In genomic region chr16:46862555-46863447, GRCh38 we compare ENCODE assay signal across 18 cellular contexts. TPM values are rescaled to one million over a fixed set of nuclear protein-coding genes. Genes with fewer than 3 reads are reported as not detected.
A peak's percentile ranks its signal among the peaks of the same experiment; 100 is the strongest.
DNase-seq lines count a peak whose midpoint lies in the region; ATAC-seq, FAIRE-seq and TF ChIP-seq lines count a peak whose summit lies in the region.
"Had no signal": no experiment of that assay in that cellular context is flagged by ENCODE, and none has a peak within 500 bp of the region (broad histone marks: within the 10 kb centered on the region; RNA-seq: fewer than 3 reads in every experiment).

No MANE protein-coding gene starts in this region.

- no peak overlapping the region for H3K27ac Mint-ChIP-seq in activated T-cell treated with anti-CD3 and anti-CD28 coated beads, Interleukin-2, amount 50 U/mL, for 72 hours
- H3K27ac Mint-ChIP-seq in stimulated activated effector memory CD8-positive, alpha-beta T cell treated with anti-CD3 and anti-CD28 coated beads, Interleukin-12 subunit alpha, Interleukin-12 subunit beta, amount 100 ng/mL, for 72 hours: no peak overlapping the region
- no peak overlapping the region; a peak in 1 of 7 replicates for H3K27ac Mint-ChIP-seq in H9
- H3K27ac Mint-ChIP-seq: natural killer cell had no signal

- H3T11ph ChIP-seq in H9 (ENCODE audit: low read length): no peak overlapping the region

- H3K79me2 ChIP-seq in H9 (ENCODE audit: insufficient read depth, low read length): no peaks in the 10 kb centered on the region

- no peak overlapping the region for H4K91ac ChIP-seq in H9 (ENCODE audit: insufficient read length, low read depth, low read length)

- H3K36me3 Mint-ChIP-seq in activated T-cell treated with anti-CD3 and anti-CD28 coated beads, Interleukin-2, amount 50 U/mL, for 72 hours (ENCODE audit: insufficient read depth in 2 of 2): peaks cover 1 to 4% of the 10 kb centered on the region in 2 donors
- no peaks in the 10 kb centered on the region for H3K36me3 Mint-ChIP-seq in stimulated activated effector memory CD8-positive, alpha-beta T cell treated with anti-CD3 and anti-CD28 coated beads, Interleukin-12 subunit alpha, Interleukin-12 subunit beta, amount 100 ng/mL, for 72 hours
- H3K36me3 Mint-ChIP-seq in H9 (ENCODE audit: insufficient read depth in 1 of 3, low read depth in 3 of 3): no peaks in the 10 kb centered on the region; a peak in 1 of 7 replicates
- H3K36me3 Mint-ChIP-seq: natural killer cell had no signal

- H2BK5ac ChIP-seq in H9 (ENCODE audit: insufficient read length, low read length): no peak overlapping the region

- no peak overlapping the region for H3K4me3 Mint-ChIP-seq in activated T-cell treated with anti-CD3 and anti-CD28 coated beads, Interleukin-2, amount 50 U/mL, for 72 hours
- no peak overlapping the region for H3K4me3 Mint-ChIP-seq in stimulated activated effector memory CD8-positive, alpha-beta T cell treated with anti-CD3 and anti-CD28 coated beads, Interleukin-12 subunit alpha, Interleukin-12 subunit beta, amount 100 ng/mL, for 72 hours
- H3K4me3 Mint-ChIP-seq in H9: no peak overlapping the region
- H3K4me3 Mint-ChIP-seq: natural killer cell had no signal

- H3K9ac ChIP-seq in H9 (ENCODE audit: extremely low read depth, insufficient read length, low read length): no peak overlapping the region
- H3K9ac ChIP-seq: KMS-11 had no signal

- H3K56ac ChIP-seq in H9 (ENCODE audit: insufficient read length, low read depth, low read length): no peak overlapping the region

- no peak overlapping the region for H2BK20ac ChIP-seq in H9 (ENCODE audit: low read depth, low read length, poor library complexity, severe bottlenecking)

- no peak for TF ChIP-seq POLR2A in esophagus squamous epithelium (IDR thresholded peaks at IDR 0.05)

- peak; percentile 74 to 79 for ATAC-seq in activated T-cell treated with anti-CD3 and anti-CD28 coated beads, Interleukin-2, amount 50 U/mL, for 72 hours (replicated peaks in 1 of 2)
- ATAC-seq in stimulated activated effector memory CD8-positive, alpha-beta T cell treated with anti-CD3 and anti-CD28 coated beads, Interleukin-12 subunit alpha, Interleukin-12 subunit beta, amount 100 ng/mL, for 72 hours: peak; percentile 90
- ATAC-seq in GM21717 (IDR thresholded peaks at IDR 0.05; ENCODE audit: unreplicated experiment): no peak
- ATAC-seq: natural killer cell had no signal

- H3K27ac ChIP-seq in esophagus squamous epithelium (peak overlapping the region in 3 of 4 donors; percentile 71 to 83 (median 80)), H9 (ENCODE audit: insufficient read length, low read depth, low read length) (no peak overlapping the region)
- H3K27ac ChIP-seq: HL-60, KMS-11, SK-N-MC had no signal

- H3K18ac ChIP-seq in H9 (ENCODE audit: insufficient read length, low read depth, low read length): no peak overlapping the region

- H3K4me1 ChIP-seq in esophagus squamous epithelium (peaks cover 0 to 51% (median 6%) of the 10 kb centered on the region in 3 donors), H9 (ENCODE audit: insufficient read depth, low read length) (no peaks in the 10 kb centered on the region)

- no peaks in the 10 kb centered on the region for H3K27me3 Mint-ChIP-seq in activated T-cell treated with anti-CD3 and anti-CD28 coated beads, Interleukin-2, amount 50 U/mL, for 72 hours (ENCODE audit: low read depth)
- H3K27me3 Mint-ChIP-seq in H9 (ENCODE audit: low read depth): no peaks in the 10 kb centered on the region; the same call in 1 of the 2 replicates

- no peak overlapping the region for H2BK15ac ChIP-seq in H9 (ENCODE audit: low read depth, low read length)

- no peak overlapping the region for H2BK12ac ChIP-seq in H9 (ENCODE audit: insufficient read length, low read depth, low read length)

- no peak overlapping the region for H3K4me2 ChIP-seq in H9 (ENCODE audit: insufficient read depth, insufficient read length, low read length)
- H3K4me2 ChIP-seq: KMS-11 had no signal

- H3K23me2 ChIP-seq in H9 (ENCODE audit: insufficient read length, low read depth, low read length, poor library complexity, severe bottlenecking): no peaks in the 10 kb centered on the region

- H2BK120ac ChIP-seq in H9 (ENCODE audit: low read depth, low read length, poor library complexity, severe bottlenecking): no peak overlapping the region

- H3K23ac ChIP-seq in H9 (ENCODE audit: insufficient read length, low read depth, low read length): no peak overlapping the region

- no peak for FAIRE-seq in RCC 7860 (lab: Jason Lieb, UNC)

- H3K9me3 ChIP-seq in esophagus squamous epithelium (no peaks in the 10 kb centered on the region), H9 (ENCODE audit: control insufficient read depth, low read depth, low read length) (no peaks in the 10 kb centered on the region)

- H2AFZ ChIP-seq in H9 (ENCODE audit: low read length): no peak overlapping the region

- 89 to 94% methylated on average over 16 of the region's 16 CpGs for WGBS in esophagus squamous epithelium, 2 donors
- WGBS in H9 (ENCODE audit: extremely low coverage, insufficient read length, low lambda C conversion rate): no CpG with 5 or more reads among the region's 16 CpGs

- peak in 1 of 2 donors; percentile 9 for DNase-seq in activated T-cell treated with anti-CD3 and anti-CD28 coated beads, Interleukin-2, amount 50 U/mL, for 72 hours
- DNase-seq in activated T-cell treated with anti-CD3 and anti-CD28 coated beads for 4 hours (no peak), RCC 7860 (ENCODE audit: low spot score) (peak; percentile 10), esophagus squamous epithelium (lab: John Stamatoyannopoulos, UW) (no peak), H9 (no peak), NCI-H2029 treated with DMSO at 0.1 percent for 48 hours (lab: John Stamatoyannopoulos, UW) (no peak)
- no peak for DNase-seq in stimulated activated effector memory CD8-positive, alpha-beta T cell treated with anti-CD3 and anti-CD28 coated beads, Interleukin-12 subunit alpha, Interleukin-12 subunit beta, amount 100 ng/mL, for 72 hours (ENCODE audit: low spot score in 2 of 2)
- DNase-seq: activated CD8-positive, alpha-beta memory T cell treated with anti-CD3 and anti-CD28 coated beads, Interleukin-2, amount 50 U/mL, for 4 hours; foreskin melanocyte; natural killer cell; NCI-H146; OCI-M1; stimulated activated CD4-positive, alpha-beta T cell treated with anti-CD3 and anti-CD28 coated beads, Interleukin-15, amount 100 ng/mL, for 24 hours had no signal

- peaks cover 31% of the 10 kb centered on the region for H3K4me1 Mint-ChIP-seq in activated T-cell treated with anti-CD3 and anti-CD28 coated beads, Interleukin-2, amount 50 U/mL, for 72 hours (ENCODE audit: low read depth)
- H3K4me1 Mint-ChIP-seq in stimulated activated effector memory CD8-positive, alpha-beta T cell treated with anti-CD3 and anti-CD28 coated beads, Interleukin-12 subunit alpha, Interleukin-12 subunit beta, amount 100 ng/mL, for 72 hours: peaks cover 44% of the 10 kb centered on the region
- peaks cover 5 to 6% of the 10 kb centered on the region in 2 experiments for H3K4me1 Mint-ChIP-seq in H9
- H3K4me1 Mint-ChIP-seq: natural killer cell had no signal

- no peaks in the 10 kb centered on the region for H3K36me3 ChIP-seq in esophagus squamous epithelium

- H3K4ac ChIP-seq in H9 (ENCODE audit: low read depth, low read length): no peak overlapping the region

- H3K9me3 Mint-ChIP-seq in activated T-cell treated with anti-CD3 and anti-CD28 coated beads, Interleukin-2, amount 50 U/mL, for 72 hours: peaks cover 4% of the 10 kb centered on the region in 2 donors
- H3K9me3 Mint-ChIP-seq in stimulated activated effector memory CD8-positive, alpha-beta T cell treated with anti-CD3 and anti-CD28 coated beads, Interleukin-12 subunit alpha, Interleukin-12 subunit beta, amount 100 ng/mL, for 72 hours: peaks cover 3% of the 10 kb centered on the region
- peaks cover 6 to 7% of the 10 kb centered on the region in 2 experiments; a peak in 3 of 5 replicates for H3K9me3 Mint-ChIP-seq in H9
- H3K9me3 Mint-ChIP-seq: natural killer cell had no signal

- H4K8ac ChIP-seq in H9 (replicated peaks; ENCODE audit: insufficient read length, low read depth, low read length): no peak overlapping the region

- H3K27me3 ChIP-seq in esophagus squamous epithelium (no peaks in the 10 kb centered on the region), H9 (ENCODE audit: insufficient read depth, low read length) (no peaks in the 10 kb centered on the region)

- H4K5ac ChIP-seq in H9 (ENCODE audit: insufficient read length, low read depth, low read length): no peak overlapping the region

- H2AK5ac ChIP-seq in H9 (ENCODE audit: insufficient read length, low read length): no peak overlapping the region

- TF ChIP-seq CTCF in esophagus squamous epithelium (IDR thresholded peaks at IDR 0.05) (no peak), H9 (conservative IDR thresholded peaks at IDR 0.05) (no peak)

- H3K4me3 ChIP-seq in esophagus squamous epithelium: no peak overlapping the region
- H3K4me3 ChIP-seq: lung, SK-N-MC had no signal

- no peaks in the 10 kb centered on the region for H4K20me1 ChIP-seq in H9 (ENCODE audit: control insufficient read depth, insufficient read depth, insufficient read length)

- H3K79me1 ChIP-seq in H9 (ENCODE audit: insufficient read depth, low read depth, low read length, poor library complexity, severe bottlenecking): no peaks in the 10 kb centered on the region

- intact Hi-C loops in esophagus squamous epithelium (cut with DNase I): no loop called here

- no peak overlapping the region for H3K14ac ChIP-seq in H9 (ENCODE audit: insufficient read depth, low read length)

RNA-seq across cellular contexts. Expression of gene GPT2, which starts 21.4 kb away (rescaled TPM):
- 10 to 100 TPM; 36.5 to 38.2 TPM for total RNA-seq in activated T-cell treated with anti-CD3 and anti-CD28 coated beads, Interleukin-2, amount 50 U/mL, for 72 hours
- 100 to 1,000 TPM in 1 of 4 donors, 10 to 100 TPM in 3; 43.3 to 113 (median 77.2) TPM for total RNA-seq in esophagus squamous epithelium
- 68.3 and 68.8 TPM in 2 replicates for total RNA-seq in H9 (2021)

RNA-seq across cellular contexts. Expression of gene C16orf87, which starts 31.8 kb away (rescaled TPM):
- total RNA-seq in activated T-cell treated with anti-CD3 and anti-CD28 coated beads, Interleukin-2, amount 50 U/mL, for 72 hours: 10 to 100 TPM; 18.1 to 21.4 TPM
- total RNA-seq in esophagus squamous epithelium (1 to 10 TPM; 5.7 to 7.6 (median 7.0) TPM), H9 (2021) (16.7 and 18.2 TPM in 2 replicates)
